ENCODE assay signal across 8 cellular contexts in genomic region chr4:170026253-170026991, GRCh38.
A peak's percentile ranks its signal among the peaks of the same experiment; 100 is the strongest.
DNase-seq lines count a peak whose midpoint lies in the region; FAIRE-seq and TF ChIP-seq lines count a peak whose summit lies in the region.

Gene MFAP3L (minus strand): TSS chr4:170026395. CDS start chr4:170005877, 20,518 bp downstream.

- DNase-seq in HFF-Myc (ENCODE audit: extremely low read depth, low read depth) (peak; percentile 16), NB4 (ENCODE audit: low read depth) (peak; percentile 87), T-helper 9 cell (peak; percentile 75), astrocyte of the cerebellum (ENCODE audit: low read depth) (peak; percentile 78), hepatic stellate cell (ENCODE audit: low spot score) (peak; percentile 91), putamen (ENCODE audit: low spot score) (peak; percentile 91), urothelium cell line (ENCODE audit: low spot score) (peak; percentile 90)

- in situ Hi-C loops in astrocyte of the cerebellum (cut with HindIII; ENCODE audit: low sequenced_read_pairs) = loop anchor here (25.0 kb wide), 1 partner anchor 214 kb away; no protein-coding TSS in a partner anchor

- peak; percentile 24 for TF ChIP-seq POLR2A in NB4 (IDR thresholded peaks at IDR 0.05; ENCODE audit: extremely low read depth, insufficient read length)

- FAIRE-seq in urothelium cell line (lab: Jason Lieb, UNC) = no peak

- H3K4me3 ChIP-seq in GM08714 (ENCODE audit: low read length) (peak within 1 kb of the TSS; percentile 69; the same call in 1 of the 2 replicates), HFF-Myc (replicated peaks; ENCODE audit: low read depth, low read length) (peak within 1 kb of the TSS; percentile 60), NB4 (ENCODE audit: low read depth, low read length) (peak within 1 kb of the TSS; percentile 69), astrocyte of the cerebellum (ENCODE audit: low read depth, low read length) (peak within 1 kb of the TSS; percentile 84)

- TF ChIP-seq CTCF in HFF-Myc (IDR thresholded peaks at IDR 0.05; ENCODE audit: low read depth, low read length, missing control alignments) (no peak), NB4 (IDR thresholded peaks at IDR 0.05; ENCODE audit: low read depth, low read length) (no peak), astrocyte of the cerebellum (IDR thresholded peaks at IDR 0.05; ENCODE audit: low read depth, low read length, missing control alignments) (no peak)

Comparison
In these comparisons a context has a peak if more than half of its experiments do, and no peak if none do; other contexts are left out.
1. Peak in every context shown above with its lines: DNase-seq and H3K4me3 ChIP-seq.
2. DNase-seq: peak in every context shown above with its lines; median percentile 91 in hepatic stellate cell; 91 in putamen; 90 in urothelium cell line; 87 in NB4; 78 in astrocyte of the cerebellum; 75 in T-helper 9 cell; 16 in HFF-Myc.